ENCODE assay signal across 13 cellular contexts in genomic region chr1:165845992-165846748, GRCh38. TPM values are rescaled to one million over a fixed set of nuclear protein-coding genes. Genes with fewer than 3 reads are reported as not detected.
DNase-seq lines count a peak whose midpoint lies in the region; ATAC-seq, FAIRE-seq and TF ChIP-seq lines count a peak whose summit lies in the region.
"Had no signal": no experiment of that assay in that cellular context is flagged by ENCODE, and none has a peak within 500 bp of the region (broad histone marks: within the 10 kb centered on the region; RNA-seq: fewer than 3 reads in every experiment).

No MANE protein-coding gene starts in this region.

- no peak overlapping the region for H3K4me3 ChIP-seq in astrocyte (ENCODE audit: insufficient read depth, low read depth, low read length)

- peaks cover 3% of the 10 kb centered on the region for H3K9me3 Mint-ChIP-seq in astrocyte (ENCODE audit: unreplicated experiment)
- H3K9me3 Mint-ChIP-seq: CD4-positive, alpha-beta memory T cell had no signal

- H3K9ac ChIP-seq in astrocyte (ENCODE audit: low read length), result no peak overlapping the region

- peaks cover 43% of the 10 kb centered on the region for H3K4me1 Mint-ChIP-seq in astrocyte (ENCODE audit: low read depth, unreplicated experiment)

- no peak for FAIRE-seq in astrocyte (lab: Jason Lieb, UNC)
- FAIRE-seq: kidney had no signal

- POLR2A ChIA-PET in GM10248 (lab: Yijun Ruan, JAX), result interaction anchor here (0.6 kb wide), 1 partner anchor 1374 kb away, joined by 3 read pairs; the partner anchor contains the start of gene POU2F1

- H3K4me3 Mint-ChIP-seq in astrocyte (ENCODE audit: unreplicated experiment), result no peak overlapping the region
- H3K4me3 Mint-ChIP-seq: CD4-positive, alpha-beta memory T cell had no signal

- no peak overlapping the region for H3K27ac ChIP-seq in astrocyte (ENCODE audit: low read depth, low read length)

- H4K20me1 ChIP-seq in astrocyte (ENCODE audit: insufficient read depth, low read length), result peaks cover 86% of the 10 kb centered on the region

- intact Hi-C loops in head of caudate nucleus (cut with DNase I), result no loop called here

- peak overlapping the region; percentile 6 for H3K27ac Mint-ChIP-seq in astrocyte (ENCODE audit: unreplicated experiment)

- peak; percentile 45 for ATAC-seq in GM18858 (IDR thresholded peaks at IDR 0.05; ENCODE audit: unreplicated experiment)
- ATAC-seq in GM19452 (IDR thresholded peaks at IDR 0.05; ENCODE audit: unreplicated experiment), result peak; percentile 60
- peak; percentile 41 for ATAC-seq in HG02981 (IDR thresholded peaks at IDR 0.05; ENCODE audit: unreplicated experiment)

- H3K9me3 ChIP-seq in astrocyte (ENCODE audit: insufficient read depth, low read depth, low read length), result no peaks in the 10 kb centered on the region

- DNase-seq in astrocyte (ENCODE audit: low read depth) (no peak), head of caudate nucleus (no peak), DMS114 treated with DMSO at 0.1 percent for 48 hours (lab: John Stamatoyannopoulos, UW; ENCODE audit: unreplicated experiment) (no peak), GM10248 (ENCODE audit: extremely low spot score) (no peak)
- DNase-seq in central memory CD4-positive, alpha-beta T cell, result no peak
- DNase-seq: activated CD8-positive, alpha-beta memory T cell treated with anti-CD3 and anti-CD28 coated beads, Interleukin-2, amount 50 U/mL, for 4 hours; CD4-positive, alpha-beta memory T cell; kidney; posterior cingulate gyrus; stimulated activated CD4-positive, alpha-beta T cell treated with anti-CD3 and anti-CD28 coated beads, Interleukin-12 subunit alpha, Interleukin-12 subunit beta, amount 100 ng/mL, for 4 hours had no signal

- no peaks in the 10 kb centered on the region for H3K27me3 Mint-ChIP-seq in astrocyte (ENCODE audit: low read depth, unreplicated experiment)
- H3K27me3 Mint-ChIP-seq: CD4-positive, alpha-beta memory T cell had no signal

- TF ChIP-seq CTCF in astrocyte (IDR thresholded peaks at IDR 0.05; ENCODE audit: insufficient read depth, low read depth, low read length) (no peak), GM10248 (IDR thresholded peaks at IDR 0.05; ENCODE audit: control extremely low read depth, extremely low read depth, low read depth, missing control alignments) (no peak)

- no peak overlapping the region for H2AFZ ChIP-seq in astrocyte (ENCODE audit: low read depth, low read length)

- CTCF ChIA-PET in GM10248 (lab: Yijun Ruan, JAX), result interaction anchor here (0.9 to 8.6 kb wide), 9 partner anchors 9 to 38 kb away, joined by 3 to 67 read pairs (median 4); partner anchors contain the start of gene UCK2

- peaks cover 28% of the 10 kb centered on the region for H3K4me1 ChIP-seq in astrocyte (ENCODE audit: insufficient read depth, low read length)

- H3K27me3 ChIP-seq in astrocyte (ENCODE audit: insufficient read depth, low read length), result no peaks in the 10 kb centered on the region

- H3K36me3 Mint-ChIP-seq in astrocyte (ENCODE audit: low read depth, unreplicated experiment), result peaks cover 10% of the 10 kb centered on the region
- H3K36me3 Mint-ChIP-seq: CD4-positive, alpha-beta memory T cell had no signal

- H3K36me3 ChIP-seq in astrocyte (ENCODE audit: insufficient read depth, low read length), result no peaks in the 10 kb centered on the region

- peaks cover 97% of the 10 kb centered on the region for H3K79me2 ChIP-seq in astrocyte (ENCODE audit: insufficient read depth, low read length)

- H3K4me2 ChIP-seq in astrocyte (ENCODE audit: low read length), result no peak overlapping the region

RNA-seq across cellular contexts. Expression of gene UCK2, which starts 18.8 kb away (rescaled TPM):
- 111 TPM in 2 replicates for total RNA-seq in astrocyte
